Comparison of ENCODE assay signal across 7 cellular contexts in the genomic region with DNA sequence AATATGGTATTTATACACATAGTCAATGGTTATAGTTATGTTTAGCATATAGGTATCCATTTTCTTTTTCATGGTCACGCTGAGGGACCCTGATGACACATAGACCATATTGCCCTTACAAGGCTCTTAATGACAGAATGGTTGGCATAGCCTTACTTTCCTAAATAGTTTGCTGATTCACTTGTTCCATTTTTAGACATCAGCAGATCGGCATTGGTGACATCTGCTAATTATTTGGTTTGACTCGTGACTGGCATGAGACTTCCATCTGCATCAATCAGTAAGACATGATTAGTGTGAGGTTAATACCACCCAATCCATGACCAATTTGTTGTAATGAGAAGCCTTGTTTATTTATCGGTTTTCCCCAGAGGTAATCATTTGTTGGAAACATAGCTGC.
"Had no signal": no experiment of that assay in that cellular context is flagged by ENCODE, and none has a peak within 500 bp of the region (broad histone marks: within the 10 kb centered on the region; RNA-seq: fewer than 3 reads in every experiment).

No MANE protein-coding gene starts in this region.

- H3K4me3 ChIP-seq: body of pancreas, heart left ventricle, left lung, neural progenitor cell, right atrium auricular region, tibial nerve, vagina had no signal

- H2AFZ ChIP-seq: neural progenitor cell had no signal

- H3K9ac ChIP-seq: neural progenitor cell had no signal

- H3K4me2 ChIP-seq: neural progenitor cell had no signal

- H3K36me3 ChIP-seq: heart left ventricle, left lung, neural progenitor cell, right atrium auricular region, tibial nerve, vagina had no signal

- H3K27me3 ChIP-seq: body of pancreas, heart left ventricle, left lung, neural progenitor cell, right atrium auricular region, tibial nerve, vagina had no signal

- H3K9me3 ChIP-seq: body of pancreas, heart left ventricle, left lung, right atrium auricular region, tibial nerve, vagina had no signal

- H3K27ac ChIP-seq: neural progenitor cell, right atrium auricular region, vagina had no signal
